ENCODE assay signal across 17 cellular contexts in genomic region chr5:14683906-14684455, GRCh38. TPM values are rescaled to one million over a fixed set of nuclear protein-coding genes. Genes with fewer than 3 reads are reported as not detected.
DNase-seq lines count a peak whose midpoint lies in the region; ATAC-seq and TF ChIP-seq lines count a peak whose summit lies in the region.
"Had no signal": no experiment of that assay in that cellular context is flagged by ENCODE, and none has a peak within 500 bp of the region (broad histone marks: within the 10 kb centered on the region; RNA-seq: fewer than 3 reads in every experiment).

No MANE protein-coding gene starts in this region.

- no peak overlapping the region for H2AFZ ChIP-seq in OCI-LY1 (ENCODE audit: low read length)

- H3K27me3 Mint-ChIP-seq in CD4-positive, CD25-positive, alpha-beta regulatory T cell: no peaks in the 10 kb centered on the region
- H3K27me3 Mint-ChIP-seq in WTC11 (ENCODE audit: low read depth): no peaks in the 10 kb centered on the region
- H3K27me3 Mint-ChIP-seq: activated T-helper 17 cell treated with anti-CD3 and anti-CD28 coated beads, Interleukin-2, amount 50 U/mL, for 72 hours; stimulated activated naive CD8-positive, alpha-beta T cell treated with anti-CD3 and anti-CD28 coated beads, Interleukin-15, Interleukin-2, amounts not matched to agents 100 ng/mL and 50 ng/mL, for 24 hours had no signal

- no peak for TF ChIP-seq POLR2A in esophagus muscularis mucosa (IDR thresholded peaks at IDR 0.05; ENCODE audit: low read depth)
- no peak for TF ChIP-seq POLR2A in sigmoid colon (IDR thresholded peaks at IDR 0.05)

- peaks cover 19 to 39% (median 20%) of the 10 kb centered on the region in 4 donors for H3K4me1 Mint-ChIP-seq in CD4-positive, CD25-positive, alpha-beta regulatory T cell
- H3K4me1 Mint-ChIP-seq in WTC11: peaks cover 6% of the 10 kb centered on the region

- H3K9me2 ChIP-seq in OCI-LY1 (ENCODE audit: low read depth, low read length): no peaks in the 10 kb centered on the region

- H3K4me2 ChIP-seq in OCI-LY1 (ENCODE audit: low read length): no peak overlapping the region

- H3K4me1 ChIP-seq in CD4-positive, CD25-positive, alpha-beta regulatory T cell (ENCODE audit: control insufficient read depth, insufficient read depth, low read length, poor library complexity, severe bottlenecking): peaks cover 17% of the 10 kb centered on the region
- H3K4me1 ChIP-seq in OCI-LY1 (ENCODE audit: insufficient read depth, low read length, severe bottlenecking): peaks cover 12% of the 10 kb centered on the region
- H3K4me1 ChIP-seq in esophagus muscularis mucosa: peaks cover 23 to 38% (median 32%) of the 10 kb centered on the region in 4 donors
- peaks cover 0 to 25% (median 8%) of the 10 kb centered on the region in 4 donors for H3K4me1 ChIP-seq in sigmoid colon

- H3K36me3 ChIP-seq in CD4-positive, CD25-positive, alpha-beta regulatory T cell (ENCODE audit: control insufficient read depth, insufficient read depth, low read length): peaks cover 89% of the 10 kb centered on the region
- peaks cover 80% of the 10 kb centered on the region for H3K36me3 ChIP-seq in OCI-LY1 (ENCODE audit: insufficient read depth, low read length)
- peaks cover 26 to 73% (median 58%) of the 10 kb centered on the region in 4 donors for H3K36me3 ChIP-seq in esophagus muscularis mucosa
- H3K36me3 ChIP-seq in sigmoid colon: peaks cover 0 to 71% (median 30%) of the 10 kb centered on the region in 4 donors

- TF ChIP-seq CTCF in OCI-LY1 (IDR thresholded peaks at IDR 0.05; ENCODE audit: low read length): no peak
- TF ChIP-seq CTCF in esophagus muscularis mucosa (IDR thresholded peaks at IDR 0.05): no peak
- TF ChIP-seq CTCF in sigmoid colon (IDR thresholded peaks at IDR 0.05): no peak
- TF ChIP-seq CTCF in WTC11 (IDR thresholded peaks at IDR 0.05): no peak

- H3F3A ChIP-seq in OCI-LY1 (ENCODE audit: insufficient read depth, low read length): no peaks in the 10 kb centered on the region

- no peak for ATAC-seq in CD4-positive, CD25-positive, alpha-beta regulatory T cell (ENCODE audit: low read depth in 2 of 2)
- ATAC-seq in WTC11: no peak
- ATAC-seq: activated T-helper 17 cell treated with anti-CD3 and anti-CD28 coated beads, Interleukin-2, amount 50 U/mL, for 72 hours; GM12878 had no signal

- no peak overlapping the region for H3K27ac ChIP-seq in CD4-positive, CD25-positive, alpha-beta regulatory T cell (ENCODE audit: insufficient read depth, low read length, poor library complexity, severe bottlenecking)
- H3K27ac ChIP-seq in OCI-LY1 (ENCODE audit: low read depth, low read length, poor library complexity, severe bottlenecking) (peak overlapping the region; percentile 22), esophagus muscularis mucosa (replicated peaks in 1 of 4) (peak overlapping the region; percentile 29 to 45 (median 38)), sigmoid colon (peak overlapping the region in 3 of 4 donors; percentile 13 to 29 (median 18))

- no peak overlapping the region for H3K4me3 Mint-ChIP-seq in CD4-positive, CD25-positive, alpha-beta regulatory T cell
- H3K4me3 Mint-ChIP-seq in WTC11: no peak overlapping the region
- H3K4me3 Mint-ChIP-seq: activated T-helper 17 cell treated with anti-CD3 and anti-CD28 coated beads, Interleukin-2, amount 50 U/mL, for 72 hours; HFFc6; stimulated activated naive CD8-positive, alpha-beta T cell treated with anti-CD3 and anti-CD28 coated beads, Interleukin-15, Interleukin-2, amounts not matched to agents 100 ng/mL and 50 ng/mL, for 24 hours had no signal

- intact Hi-C loops in esophagus muscularis mucosa (cut with DNase I): no loop called here
- intact Hi-C loops in sigmoid colon (cut with DNase I): no loop called here

- no peaks in the 10 kb centered on the region for H3K27me3 ChIP-seq in CD4-positive, CD25-positive, alpha-beta regulatory T cell (ENCODE audit: control insufficient read depth, insufficient read depth, low read length)
- H3K27me3 ChIP-seq in OCI-LY1 (ENCODE audit: insufficient read depth, low read length) (no peaks in the 10 kb centered on the region), esophagus muscularis mucosa (no peaks in the 10 kb centered on the region), sigmoid colon (no peaks in the 10 kb centered on the region)

- no peak overlapping the region for H3K4me3 ChIP-seq in CD4-positive, CD25-positive, alpha-beta regulatory T cell (ENCODE audit: low read depth, low read length)
- no peak overlapping the region for H3K4me3 ChIP-seq in OCI-LY1 (ENCODE audit: low read depth, low read length, poor library complexity, severe bottlenecking)
- H3K4me3 ChIP-seq in esophagus muscularis mucosa: no peak overlapping the region
- no peak overlapping the region for H3K4me3 ChIP-seq in sigmoid colon
- H3K4me3 ChIP-seq: GM12878 had no signal

- 34% methylated on average over 4 of the region's 4 CpGs for WGBS in esophagus muscularis mucosa
- 60 to 82% methylated on average over 4 of the region's 4 CpGs for WGBS in sigmoid colon, 2 donors

- TF ChIP-seq EP300 in esophagus muscularis mucosa (IDR thresholded peaks at IDR 0.05): no peak
- no peak for TF ChIP-seq EP300 in sigmoid colon (IDR thresholded peaks at IDR 0.05)

- no peaks in the 10 kb centered on the region for H3K9me3 Mint-ChIP-seq in CD4-positive, CD25-positive, alpha-beta regulatory T cell
- no peaks in the 10 kb centered on the region for H3K9me3 Mint-ChIP-seq in WTC11
- H3K9me3 Mint-ChIP-seq: activated T-helper 17 cell treated with anti-CD3 and anti-CD28 coated beads, Interleukin-2, amount 50 U/mL, for 72 hours; HFFc6; stimulated activated naive CD8-positive, alpha-beta T cell treated with anti-CD3 and anti-CD28 coated beads, Interleukin-15, Interleukin-2, amounts not matched to agents 100 ng/mL and 50 ng/mL, for 24 hours had no signal

- no peak for DNase-seq in CD4-positive, CD25-positive, alpha-beta regulatory T cell
- no peak for DNase-seq in esophagus muscularis mucosa (ENCODE audit: extremely low spot score)
- no peak for DNase-seq in sigmoid colon
- DNase-seq in WTC11 (ENCODE audit: low spot score): no peak
- DNase-seq in NCI-H2171 (lab: John Stamatoyannopoulos, UW): no peak
- DNase-seq in DMS153 (lab: John Stamatoyannopoulos, UW): no peak
- DNase-seq: activated CD4-positive, CD25-positive, alpha-beta regulatory T cell; amniotic stem cell; GDM1; HFFc6; KBM-7; NCI-H1092; NCI-H524 treated with DMSO at 0.1 percent for 48 hours had no signal

- no peak overlapping the region; the same call in 1 of the 2 replicates for H3K9ac ChIP-seq in OCI-LY1 (ENCODE audit: low read length)

- no peaks in the 10 kb centered on the region for H4K20me1 ChIP-seq in OCI-LY1 (ENCODE audit: insufficient read depth, low read length)

- no peaks in the 10 kb centered on the region for H3K9me3 ChIP-seq in CD4-positive, CD25-positive, alpha-beta regulatory T cell (ENCODE audit: control insufficient read depth in 2 of 2, low read length in 2 of 2)
- H3K9me3 ChIP-seq in OCI-LY1 (ENCODE audit: low read length): no peaks in the 10 kb centered on the region
- no peaks in the 10 kb centered on the region for H3K9me3 ChIP-seq in esophagus muscularis mucosa
- H3K9me3 ChIP-seq in sigmoid colon: no peaks in the 10 kb centered on the region

- H3K79me2 ChIP-seq in OCI-LY1 (ENCODE audit: insufficient read depth, low read length): no peaks in the 10 kb centered on the region

- POLR2A ChIA-PET in WTC11 (lab: Charles Lee): no interaction called here

- CTCF ChIA-PET in WTC11 (lab: Charles Lee): interaction anchor here (1.0 to 4.0 kb wide), 4 partner anchors 10 to 319 kb away, joined by 3 to 28 read pairs (median 9); no protein-coding TSS in a partner anchor

- peaks cover 49% of the 10 kb centered on the region for H3K36me3 Mint-ChIP-seq in CD4-positive, CD25-positive, alpha-beta regulatory T cell
- peaks cover 33% of the 10 kb centered on the region for H3K36me3 Mint-ChIP-seq in WTC11

- peak overlapping the region; percentile 5 to 32 (median 30) for H3K27ac Mint-ChIP-seq in CD4-positive, CD25-positive, alpha-beta regulatory T cell
- no peak overlapping the region for H3K27ac Mint-ChIP-seq in WTC11
- H3K27ac Mint-ChIP-seq: HFFc6; stimulated activated naive CD8-positive, alpha-beta T cell treated with anti-CD3 and anti-CD28 coated beads, Interleukin-15, Interleukin-2, amounts not matched to agents 100 ng/mL and 50 ng/mL, for 24 hours had no signal

TF ChIP-seq in WTC11, 78 proteins besides CTCF, POLR2A, EP300 and RAD21:
- TF ChIP-seq ZNF232 (CRISPR knock-in tag; IDR thresholded peaks at IDR 0.05) (no peak), NR2C2 (CRISPR knock-in tag; IDR thresholded peaks at IDR 0.05) (no peak), ZNF423 (CRISPR knock-in tag; IDR thresholded peaks at IDR 0.05) (no peak), NR1H2 (CRISPR knock-in tag; IDR thresholded peaks at IDR 0.05) (no peak), HMGA2 (CRISPR knock-in tag; IDR thresholded peaks at IDR 0.05) (no peak)

RNA-seq across cellular contexts. Expression of gene OTULIN, which starts 19.5 kb away (rescaled TPM):
- total RNA-seq in CD4-positive, CD25-positive, alpha-beta regulatory T cell: 109 TPM
- polyA plus RNA-seq in CD4-positive, CD25-positive, alpha-beta regulatory T cell: 10 to 100 TPM; 22.8 to 37.5 (median 26.8) TPM
- total RNA-seq in esophagus muscularis mucosa (10 to 100 TPM; 16.9 to 41.1 (median 24.2) TPM), sigmoid colon (10 to 100 TPM; 12.9 to 37.9 (median 19.8) TPM), WTC11 (2021) (23.0 to 25.0 TPM (median 24.1 TPM) in 3 replicates)
- 10 to 100 TPM in 1 of 3 donors, 1 to 10 TPM in 2; 6.6 to 13.8 (median 6.7) TPM for polyA plus RNA-seq in sigmoid colon
